In genomic region chr1:181664543-181664942, GRCh38 we compare ENCODE assay signal across 31 cellular contexts.
"Had no signal": no experiment of that assay in that cellular context is flagged by ENCODE, and none has a peak within 500 bp of the region (broad histone marks: within the 10 kb centered on the region; RNA-seq: fewer than 3 reads in every experiment).

No MANE protein-coding gene starts in this region.

- FAIRE-seq: astrocyte, bronchial epithelial cell, colon had no signal

- ATAC-seq: activated naive CD4-positive, alpha-beta T cell treated with anti-CD3 and anti-CD28 coated beads, Interleukin-2, amount 50 U/mL, for 72 hours; activated naive CD8-positive, alpha-beta T cell treated with anti-CD3 and anti-CD28 coated beads, Interleukin-2, amount 50 U/mL, for 24 hours; activated T-cell treated with anti-CD3 and anti-CD28 coated beads, Interleukin-2, amount 50 U/mL, for 4 hours; activated T-cell treated with anti-CD3 and anti-CD28 coated beads, Interleukin-2, amount 50 U/mL, for 72 hours; activated T-helper 17 cell treated with anti-CD3 and anti-CD28 coated beads, Interleukin-2, amount 50 U/mL, for 72 hours; body of pancreas had no signal

- DNase-seq: activated effector memory CD4-positive, alpha-beta T cell treated with anti-CD3 and anti-CD28 coated beads, Interleukin-2, amount 50 U/mL, for 16 hours; activated effector memory CD4-positive, alpha-beta T cell treated with Interleukin-2 at 50 U/mL for 16 hours; activated gamma-delta T cell; activated gamma-delta T cell treated with Interleukin-2 at 50 U/mL for 16 hours; activated naive CD4-positive, alpha-beta T cell; activated naive CD4-positive, alpha-beta T cell treated with anti-CD3 and anti-CD28 coated beads for 36 hours; activated naive CD4-positive, alpha-beta T cell treated with anti-CD3 and anti-CD28 coated beads, Interleukin-2, amount 10 ng/mL, durations not matched to agents 7 days and 5 days; activated naive CD4-positive, alpha-beta T cell treated with anti-CD3 and anti-CD28 coated beads, Interleukin-2, amount 50 U/mL, for 16 hours; activated naive CD4-positive, alpha-beta T cell treated with Interleukin-2 at 50 U/mL for 16 hours; activated naive CD8-positive, alpha-beta T cell treated with anti-CD3 and anti-CD28 coated beads for 36 hours; activated naive CD8-positive, alpha-beta T cell treated with anti-CD3 and anti-CD28 coated beads, Interleukin-2, amount 10 ng/mL, durations not matched to agents 7 days and 5 days; activated naive CD8-positive, alpha-beta T cell treated with anti-CD3 and anti-CD28 coated beads, Interleukin-2, amount 50 U/mL, for 24 hours; activated T-cell treated with anti-CD3 and anti-CD28 coated beads, Interleukin-2, amount 50 U/mL, for 1 hour; activated T-cell treated with anti-CD3 and anti-CD28 coated beads, Interleukin-2, amount 50 U/mL, for 24 hours; activated T-cell treated with anti-CD3 and anti-CD28 coated beads, Interleukin-2, amount 50 U/mL, for 4 hours; activated T-cell treated with anti-CD3 and anti-CD28 coated beads, Interleukin-2, amount 50 U/mL, for 48 hours; activated T-cell treated with anti-CD3 and anti-CD28 coated beads, Interleukin-2, amount 50 U/mL, for 72 hours; adrenal gland; amniotic stem cell; amygdala; anterior cingulate cortex; aorta; body of pancreas; brain microvascular endothelial cell; central memory CD4-positive, alpha-beta T cell; cerebellar nuclear complex had no signal
